15 cellular contexts compared by ENCODE assay signal in genomic region chr3:45748068-45748467, GRCh38. TPM values are rescaled to one million over a fixed set of nuclear protein-coding genes. Genes with fewer than 3 reads are reported as not detected.
"Had no signal": no experiment of that assay in that cellular context is flagged by ENCODE, and none has a peak within 500 bp of the region (broad histone marks: within the 10 kb centered on the region; RNA-seq: fewer than 3 reads in every experiment).

No MANE protein-coding gene starts in this region.

- H3K27ac Mint-ChIP-seq: activated T-cell treated with anti-CD3 and anti-CD28 coated beads, Interleukin-2, amount 50 U/mL, for 24 hours; dendritic cell treated with granulocyte-macrophage colony-stimulating factor and Interleukin-4, amounts not matched to agents 40 ng/mL and 50 ng/mL, for 4 days; neural progenitor cell had no signal

- H3K4me2 ChIP-seq: neural progenitor cell had no signal

- H3K36me3 ChIP-seq: ovary had no signal

- H3K4me1 Mint-ChIP-seq: neural progenitor cell had no signal

- H3K4me3 Mint-ChIP-seq: activated T-cell treated with anti-CD3 and anti-CD28 coated beads, Interleukin-2, amount 50 U/mL, for 24 hours; dendritic cell treated with granulocyte-macrophage colony-stimulating factor and Interleukin-4, amounts not matched to agents 40 ng/mL and 50 ng/mL, for 4 days; neural progenitor cell had no signal

- H3K27me3 ChIP-seq: body of pancreas, heart right ventricle, neural progenitor cell, ovary, tibial artery had no signal

- H3K4me3 ChIP-seq: body of pancreas, heart right ventricle, neural progenitor cell, ovary, tibial artery had no signal

- H3K27ac ChIP-seq: body of pancreas, heart right ventricle, neural progenitor cell, ovary, tibial artery had no signal

- ATAC-seq: activated CD4-positive, CD25-positive, alpha-beta regulatory T cell treated with anti-CD3 and anti-CD28 coated beads, Interleukin-2, amount 50 U/mL, for 24 hours; body of pancreas had no signal

- H3K4me1 ChIP-seq: body of pancreas, heart right ventricle, neural progenitor cell, tibial artery had no signal

- H3K9me3 Mint-ChIP-seq: activated naive CD4-positive, alpha-beta T cell treated with anti-CD3 and anti-CD28 coated beads, Interleukin-2, amount 50 U/mL, for 72 hours; activated T-cell treated with anti-CD3 and anti-CD28 coated beads, Interleukin-2, amount 50 U/mL, for 24 hours; neural progenitor cell had no signal

- H3K9me3 ChIP-seq: body of pancreas, heart right ventricle, ovary, tibial artery had no signal

- H3K9ac ChIP-seq: neural progenitor cell had no signal

- DNase-seq: activated CD4-positive, alpha-beta T cell treated with anti-CD3 and anti-CD28 coated beads, Interleukin-2, amount 50 U/mL, for 4 hours; activated effector memory CD4-positive, alpha-beta T cell treated with anti-CD3 and anti-CD28 coated beads, Interleukin-2, amount 50 U/mL, for 16 hours; activated T-cell treated with anti-CD3 and anti-CD28 coated beads, Interleukin-2, amount 50 U/mL, for 24 hours; amniotic stem cell; body of pancreas; cerebellar nuclear complex; heart right ventricle; kidney; ovary; SW 1271; tibial artery had no signal

- H3K27me3 Mint-ChIP-seq: activated T-cell treated with anti-CD3 and anti-CD28 coated beads, Interleukin-2, amount 50 U/mL, for 24 hours; dendritic cell treated with granulocyte-macrophage colony-stimulating factor and Interleukin-4, amounts not matched to agents 40 ng/mL and 50 ng/mL, for 4 days had no signal

- H2AFZ ChIP-seq: neural progenitor cell had no signal

RNA-seq across cellular contexts. Expression of gene SLC6A20, which starts 48.3 kb away (rescaled TPM):
- total RNA-seq: activated naive CD4-positive, alpha-beta T cell treated with anti-CD3 and anti-CD28 coated beads, Interleukin-2, amount 50 U/mL, for 72 hours had no signal
